8 cellular contexts compared by ENCODE assay signal in the genomic region with DNA sequence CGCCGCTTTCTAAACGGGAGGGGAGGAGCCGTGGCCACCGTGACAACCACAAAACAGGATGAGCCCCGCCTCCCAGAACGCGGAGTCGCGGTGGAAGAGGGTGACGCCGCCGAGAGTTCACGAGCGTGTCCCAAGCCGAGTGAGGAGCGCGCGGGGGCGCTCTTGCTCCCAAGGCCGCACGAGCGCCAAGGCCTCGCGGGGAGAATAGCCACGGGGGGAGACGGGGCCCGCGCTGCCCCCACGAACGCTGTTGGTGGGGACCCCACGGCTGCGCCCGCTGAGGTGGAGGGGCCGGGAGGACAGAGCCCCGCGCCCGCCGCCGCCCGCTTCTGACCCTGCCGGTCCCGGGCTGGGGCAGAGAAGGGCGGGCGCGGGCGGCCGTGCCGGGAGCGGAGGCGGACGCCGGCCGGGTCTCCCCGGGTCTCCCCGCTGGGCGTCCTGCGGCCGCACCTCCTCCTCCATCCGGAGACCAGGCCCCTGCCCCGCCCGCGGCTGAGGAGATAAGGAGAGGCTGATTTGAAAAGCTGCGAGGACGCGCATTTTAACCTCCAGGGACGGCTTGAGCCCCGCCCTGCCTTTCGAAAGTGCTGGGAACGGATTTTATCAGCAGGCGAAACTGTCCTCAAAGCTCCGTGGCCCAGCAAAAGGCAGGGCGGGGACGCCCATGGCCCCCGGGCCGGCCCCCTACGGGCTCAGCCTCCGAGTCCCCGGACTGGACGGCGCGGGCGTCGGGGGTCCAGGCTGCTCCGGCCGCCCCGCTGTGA. TPM values are rescaled to one million over a fixed set of nuclear protein-coding genes. Genes with fewer than 3 reads are reported as not detected.
DNase-seq lines count a peak whose midpoint lies in the region; ATAC-seq and TF ChIP-seq lines count a peak whose summit lies in the region.

No MANE protein-coding gene starts in this region.

- peak; percentile 4 for TF ChIP-seq CTCF in GM12865 (IDR thresholded peaks at IDR 0.05; ENCODE audit: insufficient read depth, low read depth, low read length, missing control alignments)
- TF ChIP-seq CTCF in foreskin fibroblast (IDR thresholded peaks at IDR 0.05; ENCODE audit: low read depth, low read length) = no peak
- peak; percentile 56 for TF ChIP-seq CTCF in neural crest cell (conservative IDR thresholded peaks at IDR 0.05)

- H3K9me3 Mint-ChIP-seq in neural crest cell = no peaks in the 10 kb centered on the region

- H3K27ac Mint-ChIP-seq in neural crest cell (ENCODE audit: unreplicated experiment) = peak overlapping the region; percentile 92

- H3K4me3 Mint-ChIP-seq in neural crest cell = peak overlapping the region; percentile 84

- peaks cover 24% of the 10 kb centered on the region for H3K4me1 Mint-ChIP-seq in neural crest cell

- peaks cover 26% of the 10 kb centered on the region for H3K27me3 Mint-ChIP-seq in neural crest cell (ENCODE audit: low read depth)

- DNase-seq in GM12865 (ENCODE audit: low read depth) (no peak), NCI-H69 (lab: John Stamatoyannopoulos, UW) (peak; percentile 59), foreskin fibroblast (peak; percentile 23 to 69), neural crest cell (ENCODE audit: low read depth, low spot score) (peak; percentile 66), T1000 (lab: John Stamatoyannopoulos, UW) (no peak)
- peak; percentile 29 for DNase-seq in activated T-helper 9 cell treated with anti-CD3 and anti-CD28 coated beads, Interleukin-2, amount 50 U/mL, for 16 hours (ENCODE audit: low read depth)

- ATAC-seq in GM18498 (IDR thresholded peaks at IDR 0.05; ENCODE audit: unreplicated experiment) (no peak), HG03469 (IDR thresholded peaks at IDR 0.05; ENCODE audit: unreplicated experiment) (no peak)

- no peaks in the 10 kb centered on the region for H3K36me3 Mint-ChIP-seq in neural crest cell (ENCODE audit: low read depth)

- H3K4me3 ChIP-seq in GM12865 (ENCODE audit: low read depth, low read length) = no peak overlapping the region
- H3K4me3 ChIP-seq in foreskin fibroblast (ENCODE audit: low read depth in 1 of 2, low read length in 2 of 2) = peak overlapping the region in 1 of 2 donors; percentile 26

RNA-seq across cellular contexts. Expression of a gene that starts 3.8 kb away (rescaled TPM):
- 15.6 and 20.6 TPM in 2 replicates for total RNA-seq in neural crest cell

Comparison
In these comparisons a context has a peak if more than half of its experiments do, and no peak if none do; other contexts are left out.
1. DNase-seq: peak in NCI-H69 (single experiment), activated T-helper 9 cell treated with anti-CD3 and anti-CD28 coated beads, Interleukin-2, amount 50 U/mL, for 16 hours (single experiment), foreskin fibroblast (2 of 2) and neural crest cell (single experiment); none in GM12865 (single experiment) and T1000 (single experiment).